Comparison of ENCODE assay signal across 1 cellular context in genomic region chr6:56899311-56899710, GRCh38.
TF ChIP-seq lines count a peak whose summit lies in the region.

No MANE protein-coding gene starts in this region.

TF ChIP-seq in HepG2, 621 proteins besides CTCF, POLR2A, EP300 and RAD21:
- TF ChIP-seq ISX (CRISPR knock-in tag; conservative IDR thresholded peaks at IDR 0.05), result no peak
- TF ChIP-seq ZNF263 (CRISPR knock-in tag; IDR thresholded peaks at IDR 0.05), result no peak
- no peak for TF ChIP-seq FLYWCH1 (CRISPR knock-in tag; IDR thresholded peaks at IDR 0.05)
TF ChIP-seq in HepG2: peak in this region for 0.
